6 cellular contexts compared by ENCODE assay signal in genomic region chr15:59162080-59162479, GRCh38. TPM values are rescaled to one million over a fixed set of nuclear protein-coding genes. Genes with fewer than 3 reads are reported as not detected.
"Had no signal": no experiment of that assay in that cellular context is flagged by ENCODE, and none has a peak within 500 bp of the region (broad histone marks: within the 10 kb centered on the region; RNA-seq: fewer than 3 reads in every experiment).

No MANE protein-coding gene starts in this region.

RNA-seq across cellular contexts. Expression of gene LDHAL6B, which starts 44.6 kb away (rescaled TPM):
- total RNA-seq: GM23248, GM23338, H4, H7, H9, HFFc6 had no signal
- polyA plus RNA-seq: GM23338 had no signal
